In the genomic region with DNA sequence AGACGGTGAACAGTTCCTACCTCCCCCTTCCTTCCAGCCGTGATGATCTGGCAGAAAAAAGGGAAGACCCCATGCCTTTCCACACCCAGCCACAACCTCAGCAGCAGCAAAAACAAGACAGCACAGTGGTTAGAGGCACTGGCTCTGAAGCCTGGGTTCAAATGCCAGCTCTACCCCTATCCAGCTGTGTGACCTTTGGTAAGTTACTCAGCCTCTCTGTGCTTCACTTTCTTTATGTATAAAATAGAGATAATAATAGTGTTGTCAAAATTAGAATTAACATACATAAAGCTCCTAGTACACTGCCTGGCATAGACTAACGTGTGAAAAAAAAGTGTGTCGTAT, we compare ENCODE assay signal across 1 cellular context.
A peak's percentile ranks its signal among the peaks of the same experiment; 100 is the strongest.
TF ChIP-seq lines count a peak whose summit lies in the region.

No MANE protein-coding gene starts in this region.

TF ChIP-seq in K562, 482 proteins besides CTCF, POLR2A, EP300 and RAD21 (continued from another document):
- TF ChIP-seq, protein P1, sequence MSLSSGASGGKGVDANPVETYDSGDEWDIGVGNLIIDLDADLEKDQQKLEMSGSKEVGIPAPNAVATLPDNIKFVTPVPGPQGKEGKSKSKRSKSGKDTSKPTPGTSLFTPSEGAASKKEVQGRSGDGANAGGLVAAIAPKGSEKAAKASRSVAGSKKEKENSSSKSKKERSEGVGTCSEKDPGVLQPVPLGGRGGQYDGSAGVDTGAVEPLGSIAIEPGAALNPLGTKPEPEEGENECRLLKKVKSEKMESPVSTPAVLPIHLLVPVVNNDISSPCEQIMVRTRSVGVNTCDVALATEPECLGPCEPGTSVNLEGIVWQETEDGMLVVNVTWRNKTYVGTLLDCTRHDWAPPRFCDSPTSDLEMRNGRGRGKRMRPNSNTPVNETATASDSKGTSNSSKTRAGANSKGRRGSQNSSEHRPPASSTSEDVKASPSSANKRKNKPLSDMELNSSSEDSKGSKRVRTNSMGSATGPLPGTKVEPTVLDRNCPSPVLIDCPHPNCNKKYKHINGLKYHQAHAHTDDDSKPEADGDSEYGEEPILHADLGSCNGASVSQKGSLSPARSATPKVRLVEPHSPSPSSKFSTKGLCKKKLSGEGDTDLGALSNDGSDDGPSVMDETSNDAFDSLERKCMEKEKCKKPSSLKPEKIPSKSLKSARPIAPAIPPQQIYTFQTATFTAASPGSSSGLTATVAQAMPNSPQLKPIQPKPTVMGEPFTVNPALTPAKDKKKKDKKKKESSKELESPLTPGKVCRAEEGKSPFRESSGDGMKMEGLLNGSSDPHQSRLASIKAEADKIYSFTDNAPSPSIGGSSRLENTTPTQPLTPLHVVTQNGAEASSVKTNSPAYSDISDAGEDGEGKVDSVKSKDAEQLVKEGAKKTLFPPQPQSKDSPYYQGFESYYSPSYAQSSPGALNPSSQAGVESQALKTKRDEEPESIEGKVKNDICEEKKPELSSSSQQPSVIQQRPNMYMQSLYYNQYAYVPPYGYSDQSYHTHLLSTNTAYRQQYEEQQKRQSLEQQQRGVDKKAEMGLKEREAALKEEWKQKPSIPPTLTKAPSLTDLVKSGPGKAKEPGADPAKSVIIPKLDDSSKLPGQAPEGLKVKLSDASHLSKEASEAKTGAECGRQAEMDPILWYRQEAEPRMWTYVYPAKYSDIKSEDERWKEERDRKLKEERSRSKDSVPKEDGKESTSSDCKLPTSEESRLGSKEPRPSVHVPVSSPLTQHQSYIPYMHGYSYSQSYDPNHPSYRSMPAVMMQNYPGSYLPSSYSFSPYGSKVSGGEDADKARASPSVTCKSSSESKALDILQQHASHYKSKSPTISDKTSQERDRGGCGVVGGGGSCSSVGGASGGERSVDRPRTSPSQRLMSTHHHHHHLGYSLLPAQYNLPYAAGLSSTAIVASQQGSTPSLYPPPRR (CRISPR knock-in tag; IDR thresholded peaks at IDR 0.05; ENCODE audit: borderline replicate concordance), result no peak
- TF ChIP-seq, protein P2, sequence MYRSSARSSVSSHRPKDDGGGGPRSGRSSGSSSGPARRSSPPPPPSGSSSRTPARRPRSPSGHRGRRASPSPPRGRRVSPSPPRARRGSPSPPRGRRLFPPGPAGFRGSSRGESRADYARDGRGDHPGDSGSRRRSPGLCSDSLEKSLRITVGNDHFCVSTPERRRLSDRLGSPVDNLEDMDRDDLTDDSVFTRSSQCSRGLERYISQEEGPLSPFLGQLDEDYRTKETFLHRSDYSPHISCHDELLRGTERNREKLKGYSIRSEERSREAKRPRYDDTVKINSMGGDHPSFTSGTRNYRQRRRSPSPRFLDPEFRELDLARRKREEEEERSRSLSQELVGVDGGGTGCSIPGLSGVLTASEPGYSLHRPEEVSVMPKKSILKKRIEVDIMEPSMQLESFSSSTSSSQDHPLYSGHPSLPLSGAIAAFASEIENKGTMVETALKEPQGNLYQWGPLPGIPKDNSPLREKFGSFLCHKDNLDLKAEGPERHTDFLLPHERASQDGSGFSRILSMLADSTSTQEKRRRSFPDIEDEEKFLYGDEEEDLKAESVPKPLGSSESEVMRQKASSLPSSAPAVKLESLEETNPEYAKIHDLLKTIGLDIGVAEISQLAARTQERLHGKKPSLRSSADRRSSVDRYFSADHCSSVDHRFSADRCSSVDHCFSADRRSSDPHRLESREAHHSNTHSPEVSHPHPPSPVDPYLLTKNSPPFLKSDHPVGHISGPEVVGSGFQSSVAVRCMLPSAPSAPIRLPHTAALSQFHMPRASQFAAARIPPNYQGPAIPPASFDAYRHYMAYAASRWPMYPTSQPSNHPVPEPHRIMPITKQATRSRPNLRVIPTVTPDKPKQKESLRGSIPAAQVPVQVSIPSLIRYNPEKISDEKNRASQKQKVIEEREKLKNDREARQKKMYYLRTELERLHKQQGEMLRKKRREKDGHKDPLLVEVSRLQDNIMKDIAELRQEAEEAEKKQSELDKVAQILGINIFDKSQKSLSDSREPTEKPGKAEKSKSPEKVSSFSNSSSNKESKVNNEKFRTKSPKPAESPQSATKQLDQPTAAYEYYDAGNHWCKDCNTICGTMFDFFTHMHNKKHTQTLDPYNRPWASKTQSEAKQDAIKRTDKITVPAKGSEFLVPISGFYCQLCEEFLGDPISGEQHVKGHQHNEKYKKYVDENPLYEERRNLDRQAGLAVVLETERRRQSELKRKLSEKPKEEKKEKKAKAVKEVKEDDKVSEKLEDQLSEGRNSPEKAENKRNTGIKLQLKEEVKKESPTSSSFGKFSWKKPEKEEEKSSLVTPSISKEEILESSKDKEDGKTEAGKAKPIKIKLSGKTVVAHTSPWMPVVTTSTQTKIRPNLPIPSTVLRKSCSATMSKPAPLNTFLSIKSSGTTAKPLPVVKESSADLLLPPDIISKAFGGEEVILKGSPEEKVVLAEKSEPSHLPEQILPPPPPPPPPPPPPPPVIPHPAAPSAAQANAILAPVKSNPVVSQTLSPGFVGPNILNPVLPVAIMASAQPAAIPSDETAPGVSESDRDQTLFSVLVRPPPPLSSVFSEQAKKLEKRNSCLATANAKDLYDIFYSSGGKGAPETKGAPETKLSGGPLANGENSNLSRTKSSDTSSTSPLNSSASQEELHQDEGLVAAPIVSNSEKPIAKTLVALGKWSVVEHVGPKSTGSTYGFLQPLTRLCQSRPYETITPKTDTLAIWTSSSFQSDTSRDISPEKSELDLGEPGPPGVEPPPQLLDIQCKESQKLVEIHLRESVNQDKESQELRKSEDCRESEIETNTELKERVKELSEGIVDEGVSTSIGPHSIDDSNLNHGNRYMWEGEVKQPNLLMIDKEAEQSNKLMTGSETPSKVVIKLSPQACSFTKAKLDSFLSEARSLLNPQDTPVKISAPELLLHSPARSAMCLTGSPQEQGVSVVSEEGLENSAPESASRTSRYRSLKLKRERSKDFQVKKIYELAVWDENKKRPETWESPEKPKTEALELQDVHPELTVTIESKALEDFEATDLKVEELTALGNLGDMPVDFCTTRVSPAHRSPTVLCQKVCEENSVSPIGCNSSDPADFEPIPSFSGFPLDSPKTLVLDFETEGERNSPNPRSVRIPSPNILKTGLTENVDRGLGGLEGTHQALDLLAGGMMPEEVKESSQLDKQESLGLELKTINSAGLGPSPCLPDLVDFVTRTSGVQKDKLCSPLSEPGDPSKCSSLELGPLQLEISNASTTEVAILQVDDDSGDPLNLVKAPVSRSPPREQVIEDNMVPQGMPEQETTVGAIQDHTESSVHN (IDR thresholded peaks at IDR 0.05; ENCODE audit: borderline replicate concordance in 1 of 2, low read depth in 1 of 2), result no peak
- TF ChIP-seq ERF (CRISPR knock-in tag; IDR thresholded peaks at IDR 0.05) (no peak), DPF2 (IDR thresholded peaks at IDR 0.05) (no peak), BRCA1 (IDR thresholded peaks at IDR 0.05) (no peak), BRCA1 (CRISPR knock-in tag; IDR thresholded peaks at IDR 0.05) (no peak), ZNF124 (CRISPR knock-in tag; IDR thresholded peaks at IDR 0.05) (no peak), CREM (IDR thresholded peaks at IDR 0.05; ENCODE audit: low read depth) (no peak), BCOR (IDR thresholded peaks at IDR 0.05) (peak; percentile 83), STAG1 (CRISPR knock-in tag; IDR thresholded peaks at IDR 0.05; ENCODE audit: borderline replicate concordance) (no peak), KLF13 (tag; IDR thresholded peaks at IDR 0.05; ENCODE audit: borderline replicate concordance, low read depth) (no peak), TCF15 (CRISPR knock-in tag; IDR thresholded peaks at IDR 0.05) (no peak), SIN3B (IDR thresholded peaks at IDR 0.05; ENCODE audit: low read depth) (no peak), ZNF212 (CRISPR knock-in tag; IDR thresholded peaks at IDR 0.05) (no peak), CHD4 (IDR thresholded peaks at IDR 0.05; ENCODE audit: insufficient read depth, insufficient replicate concordance, low read depth, low read length, poor library complexity, severe bottlenecking) (no peak), TEAD2 (tag; IDR thresholded peaks at IDR 0.05) (no peak), RBM25 (IDR thresholded peaks at IDR 0.05; ENCODE audit: low read depth, low read length, severe bottlenecking) (peak; percentile 77), LEF1 (IDR thresholded peaks at IDR 0.05) (no peak)
- TF ChIP-seq, protein P3, sequence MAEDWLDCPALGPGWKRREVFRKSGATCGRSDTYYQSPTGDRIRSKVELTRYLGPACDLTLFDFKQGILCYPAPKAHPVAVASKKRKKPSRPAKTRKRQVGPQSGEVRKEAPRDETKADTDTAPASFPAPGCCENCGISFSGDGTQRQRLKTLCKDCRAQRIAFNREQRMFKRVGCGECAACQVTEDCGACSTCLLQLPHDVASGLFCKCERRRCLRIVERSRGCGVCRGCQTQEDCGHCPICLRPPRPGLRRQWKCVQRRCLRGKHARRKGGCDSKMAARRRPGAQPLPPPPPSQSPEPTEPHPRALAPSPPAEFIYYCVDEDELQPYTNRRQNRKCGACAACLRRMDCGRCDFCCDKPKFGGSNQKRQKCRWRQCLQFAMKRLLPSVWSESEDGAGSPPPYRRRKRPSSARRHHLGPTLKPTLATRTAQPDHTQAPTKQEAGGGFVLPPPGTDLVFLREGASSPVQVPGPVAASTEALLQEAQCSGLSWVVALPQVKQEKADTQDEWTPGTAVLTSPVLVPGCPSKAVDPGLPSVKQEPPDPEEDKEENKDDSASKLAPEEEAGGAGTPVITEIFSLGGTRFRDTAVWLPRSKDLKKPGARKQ (CRISPR knock-in tag; IDR thresholded peaks at IDR 0.05), result no peak
